8 cellular contexts compared by ENCODE assay signal in the genomic region with DNA sequence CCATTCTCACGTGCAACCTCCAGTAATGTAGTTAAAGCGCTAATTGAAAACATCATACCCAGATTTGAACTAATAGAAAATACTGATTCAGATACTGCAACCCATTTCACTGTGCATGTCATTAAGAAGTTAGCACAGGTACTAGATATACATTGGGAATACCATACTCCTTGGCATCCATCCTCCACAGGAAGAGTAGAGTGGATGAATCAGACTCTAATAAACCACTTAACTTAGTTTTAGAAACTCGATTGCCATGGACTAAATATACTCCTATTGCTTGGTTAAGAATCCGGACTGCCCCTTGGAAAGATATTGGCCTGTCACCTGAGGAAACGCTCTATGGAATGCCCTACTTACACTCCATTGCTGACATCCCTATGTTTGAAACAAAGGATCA. TPM values are rescaled to one million over a fixed set of nuclear protein-coding genes. Genes with fewer than 3 reads are reported as not detected.
"Had no signal": no experiment of that assay in that cellular context is flagged by ENCODE, and none has a peak within 500 bp of the region (broad histone marks: within the 10 kb centered on the region; RNA-seq: fewer than 3 reads in every experiment).

No MANE protein-coding gene starts in this region.

- ATAC-seq: GM12878 had no signal

- H3K4me3 ChIP-seq: GM12878 had no signal

- DNase-seq: GDM1, GF-D8 had no signal

- FAIRE-seq: G401.6, GM12878, GM12891, GM12892, GM18507, GM19239 had no signal

RNA-seq across cellular contexts. Expression of a gene that starts 9.5 kb away (rescaled TPM):
- total RNA-seq: GM12878 had no signal

RNA-seq across cellular contexts. Expression of a gene that starts 31.0 kb away (rescaled TPM):
- total RNA-seq: GM12878 had no signal
- polyA plus RNA-seq: GM12878 had no signal
